In the genomic region with DNA sequence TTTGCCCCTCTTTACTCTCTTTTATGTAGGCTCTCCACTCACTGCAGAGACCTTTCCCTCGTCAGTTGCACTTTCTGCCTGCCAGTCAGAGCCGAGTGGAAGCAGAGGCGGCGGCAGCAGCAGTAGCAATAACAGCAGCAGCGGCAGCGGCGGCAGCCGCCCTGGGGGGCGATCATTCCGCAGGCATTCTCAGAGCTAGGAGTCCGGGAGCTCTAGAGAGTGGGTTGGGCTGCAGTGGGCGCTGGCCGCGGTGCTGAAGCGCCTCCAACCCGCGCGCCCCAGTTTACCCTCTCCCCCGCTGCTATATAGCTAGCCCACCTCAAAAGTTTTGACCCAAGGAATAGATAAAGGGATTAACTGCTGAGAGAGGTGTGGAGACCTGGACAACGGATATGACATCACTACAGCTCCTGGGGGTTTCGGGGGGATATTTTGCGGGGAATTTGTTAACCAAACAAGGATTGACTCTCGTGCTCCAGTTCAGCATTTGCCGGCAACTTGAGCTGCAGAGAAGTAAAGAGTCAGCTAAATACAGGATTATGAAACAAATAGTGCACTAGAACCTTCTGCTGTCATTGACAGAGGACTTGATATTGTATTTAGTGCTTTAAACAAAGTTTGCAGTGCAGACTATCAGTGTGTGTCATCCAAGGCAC, we compare ENCODE assay signal across 9 cellular contexts. TPM values are rescaled to one million over a fixed set of nuclear protein-coding genes. Genes with fewer than 3 reads are reported as not detected.
DNase-seq lines count a peak whose midpoint lies in the region; ATAC-seq and TF ChIP-seq lines count a peak whose summit lies in the region.
"Had no signal": no experiment of that assay in that cellular context is flagged by ENCODE, and none has a peak within 500 bp of the region (broad histone marks: within the 10 kb centered on the region; RNA-seq: fewer than 3 reads in every experiment).

Gene OLFM3 (minus strand): TSS at position 97 of the 656 bp plus-strand sequence.

- TF ChIP-seq POLR2A in tibial nerve (IDR thresholded peaks at IDR 0.05), result no peak

- peaks cover 0 to 10% (median 0%) of the 10 kb centered on the region in 4 donors for H3K4me1 ChIP-seq in tibial nerve
- H3K4me1 ChIP-seq: adrenal gland had no signal

- no peak for TF ChIP-seq CTCF in tibial nerve (IDR thresholded peaks at IDR 0.05)

- DNase-seq in NCI-H526 (lab: John Stamatoyannopoulos, UW) (peak; percentile 67 to 81), epidermal melanocyte (ENCODE audit: insufficient read length, low spot score) (peak; percentile 18), putamen (ENCODE audit: low spot score) (peak; percentile 3), tibial nerve (ENCODE audit: low spot score in 2 of 2) (no peak)

- H3K27me3 ChIP-seq in tibial nerve, result peaks cover 0 to 13% of the 10 kb centered on the region in 2 donors
- H3K27me3 ChIP-seq: adrenal gland had no signal

- no peaks in the 10 kb centered on the region for H3K36me3 ChIP-seq in tibial nerve
- H3K36me3 ChIP-seq: adrenal gland had no signal

- WGBS in tibial nerve, 2 donors, result 6 to 7% methylated on average over 24 of the region's 24 CpGs

- no peak for TF ChIP-seq EP300 in tibial nerve (IDR thresholded peaks at IDR 0.05)

- ATAC-seq in GM21723 (IDR thresholded peaks at IDR 0.05; ENCODE audit: unreplicated experiment) (peak; percentile 56), GM21360 (IDR thresholded peaks at IDR 0.05; ENCODE audit: unreplicated experiment) (no peak), HG03342 (IDR thresholded peaks at IDR 0.05; ENCODE audit: unreplicated experiment) (no peak)

- no peak within 1 kb of the TSS for H3K27ac ChIP-seq in tibial nerve
- H3K27ac ChIP-seq: adrenal gland, HL-60 had no signal

- H3K4me3 ChIP-seq in tibial nerve, result no peak within 1 kb of the TSS
- H3K4me3 ChIP-seq: adrenal gland had no signal

- no peaks in the 10 kb centered on the region for H3K9me3 ChIP-seq in tibial nerve
- H3K9me3 ChIP-seq: adrenal gland had no signal

RNA-seq across cellular contexts. Expression of gene OLFM3, which starts in this region (rescaled TPM):
- total RNA-seq in tibial nerve, result not detected

Comparison
In these comparisons a context has a peak if more than half of its experiments do, and no peak if none do; other contexts are left out.
1. DNase-seq: peak in NCI-H526 (2 of 2), epidermal melanocyte (single experiment) and putamen (single experiment); none in tibial nerve (0 of 2).